Comparison of ENCODE assay signal across 8 cellular contexts in the genomic region with DNA sequence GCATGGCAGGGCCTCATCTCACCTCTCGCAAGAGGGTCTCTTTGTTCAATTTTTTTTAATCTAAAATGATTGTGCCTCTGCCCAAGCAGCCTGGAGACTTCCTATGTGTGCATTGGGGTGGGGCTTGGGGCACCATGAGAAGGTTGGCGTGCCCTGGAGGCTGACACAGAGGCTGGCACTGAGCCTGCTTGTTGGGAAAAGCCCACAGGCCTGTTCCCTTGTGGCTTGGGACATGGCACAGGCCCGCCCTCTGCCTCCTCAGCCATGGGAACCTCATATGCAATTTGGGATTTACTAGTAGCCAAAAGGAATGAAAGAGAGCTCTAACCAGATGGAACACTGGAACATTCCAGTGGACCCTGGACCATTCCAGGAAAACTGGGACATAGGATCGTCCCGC. TPM values are rescaled to one million over a fixed set of nuclear protein-coding genes. Genes with fewer than 3 reads are reported as not detected.
A peak's percentile ranks its signal among the peaks of the same experiment; 100 is the strongest.
DNase-seq lines count a peak whose midpoint lies in the region; ATAC-seq, FAIRE-seq and TF ChIP-seq lines count a peak whose summit lies in the region.

No MANE protein-coding gene starts in this region.

- peak overlapping the region in 3 of 4 donors; percentile 82 to 88 (median 84) for H3K4me3 Mint-ChIP-seq in CD4-positive, CD25-positive, alpha-beta regulatory T cell

- FAIRE-seq in pancreas (lab: Jason Lieb, UNC), result no peak

- DNase-seq in CD4-positive, CD25-positive, alpha-beta regulatory T cell, result no peak
- no peak for DNase-seq in Peyer's patch
- DNase-seq in fibroblast of gingiva (ENCODE audit: low read depth), result peak; percentile 88
- DNase-seq in pancreas, result peak in 2 of 6 donors; percentile 57 to 59
- no peak for DNase-seq in DMS79 treated with DMSO at 0.1 percent for 48 hours (lab: John Stamatoyannopoulos, UW)
- DNase-seq in germinal center (ENCODE audit: low spot score), result no peak
- no peak for DNase-seq in stimulated activated naive CD4-positive, alpha-beta T cell (lab: John Stamatoyannopoulos, UW)

- H3K27me3 Mint-ChIP-seq in CD4-positive, CD25-positive, alpha-beta regulatory T cell, result peaks cover 9% of the 10 kb centered on the region

- ATAC-seq in CD4-positive, CD25-positive, alpha-beta regulatory T cell (ENCODE audit: low read depth in 2 of 2), result no peak
- ATAC-seq in pancreas (peak in 3 of 4 donors; percentile 12 to 30 (median 16)), HG02884 (IDR thresholded peaks at IDR 0.05; ENCODE audit: unreplicated experiment) (no peak)

- peaks cover 0 to 20% (median 5%) of the 10 kb centered on the region in 4 donors for H3K4me1 Mint-ChIP-seq in CD4-positive, CD25-positive, alpha-beta regulatory T cell

- H3K4me1 ChIP-seq in CD4-positive, CD25-positive, alpha-beta regulatory T cell (ENCODE audit: control insufficient read depth, insufficient read depth, low read length, poor library complexity, severe bottlenecking), result peaks cover 9% of the 10 kb centered on the region
- H3K4me1 ChIP-seq in Peyer's patch (peaks cover 5 to 66% (median 8%) of the 10 kb centered on the region in 4 donors), pancreas (peaks cover 0 to 12% (median 0%) of the 10 kb centered on the region in 3 donors)

- H3K36me3 ChIP-seq in CD4-positive, CD25-positive, alpha-beta regulatory T cell (ENCODE audit: control insufficient read depth, insufficient read depth, low read length), result no peaks in the 10 kb centered on the region
- peaks cover 0 to 16% (median 0%) of the 10 kb centered on the region in 3 donors for H3K36me3 ChIP-seq in Peyer's patch
- H3K36me3 ChIP-seq in pancreas, result no peaks in the 10 kb centered on the region

- H3K4me3 ChIP-seq in CD4-positive, CD25-positive, alpha-beta regulatory T cell (ENCODE audit: low read depth, low read length), result no peak overlapping the region
- peak overlapping the region in 1 of 4 donors; percentile 50 for H3K4me3 ChIP-seq in Peyer's patch
- H3K4me3 ChIP-seq in pancreas, result no peak overlapping the region

- 69 to 80% methylated on average over 5 of the region's 5 CpGs for WGBS in pancreas, 2 donors

- no peak for TF ChIP-seq CTCF in Peyer's patch (IDR thresholded peaks at IDR 0.05)
- TF ChIP-seq CTCF in pancreas (IDR thresholded peaks at IDR 0.05), result no peak

- H3K27me3 ChIP-seq in CD4-positive, CD25-positive, alpha-beta regulatory T cell (ENCODE audit: control insufficient read depth, insufficient read depth, low read length), result no peaks in the 10 kb centered on the region
- H3K27me3 ChIP-seq in Peyer's patch (no peaks in the 10 kb centered on the region), pancreas (no peaks in the 10 kb centered on the region)

- H3K27ac ChIP-seq in CD4-positive, CD25-positive, alpha-beta regulatory T cell (ENCODE audit: insufficient read depth, low read length, poor library complexity, severe bottlenecking), result no peak overlapping the region
- H3K27ac ChIP-seq in Peyer's patch, result peak overlapping the region in 3 of 4 donors; percentile 61 to 97 (median 79)
- H3K27ac ChIP-seq in pancreas, result no peak overlapping the region

- no peaks in the 10 kb centered on the region for H3K9me3 ChIP-seq in CD4-positive, CD25-positive, alpha-beta regulatory T cell (ENCODE audit: control insufficient read depth in 2 of 2, low read length in 2 of 2)
- no peaks in the 10 kb centered on the region for H3K9me3 ChIP-seq in Peyer's patch
- no peaks in the 10 kb centered on the region for H3K9me3 ChIP-seq in pancreas

- TF ChIP-seq POLR2A in Peyer's patch (IDR thresholded peaks at IDR 0.05), result no peak

- no peaks in the 10 kb centered on the region for H3K9me3 Mint-ChIP-seq in CD4-positive, CD25-positive, alpha-beta regulatory T cell

- peaks cover 3% of the 10 kb centered on the region for H3K36me3 Mint-ChIP-seq in CD4-positive, CD25-positive, alpha-beta regulatory T cell

- H3K27ac Mint-ChIP-seq in CD4-positive, CD25-positive, alpha-beta regulatory T cell, result peak overlapping the region in 1 of 3 donors; percentile 78

- intact Hi-C loops in pancreas (cut with DNase I), result no loop called here

RNA-seq across cellular contexts. Expression of a gene that starts 8.0 kb away (rescaled TPM):
- total RNA-seq in CD4-positive, CD25-positive, alpha-beta regulatory T cell, result not detected
- polyA plus RNA-seq in CD4-positive, CD25-positive, alpha-beta regulatory T cell, result not detected
- total RNA-seq in Peyer's patch, result 1,000 to 10,000 TPM in 3 of 4 donors, 10 to 100 TPM in 1; 33.0 to 1,418 (median 1,063) TPM
- 10 to 100 TPM; 12.2 to 33.4 (median 16.7) TPM for total RNA-seq in pancreas
- polyA plus RNA-seq in pancreas, result 10 to 100 TPM; 33.9 to 59.1 TPM

RNA-seq across cellular contexts. Expression of a gene that starts 11.3 kb away (rescaled TPM):
- 0.64 TPM for total RNA-seq in CD4-positive, CD25-positive, alpha-beta regulatory T cell
- not detected for polyA plus RNA-seq in CD4-positive, CD25-positive, alpha-beta regulatory T cell
- 10 to 100 TPM in 2 of 4 donors, 1 to 10 TPM in 2; 6.1 to 37.3 (median 14.4) TPM for total RNA-seq in Peyer's patch
- 1 to 10 TPM in 5 of 6 donors, under 1 TPM in 1; 0.38 to 2.5 (median 1.7) TPM for total RNA-seq in pancreas
- polyA plus RNA-seq in pancreas, result 10 to 100 TPM in 1 of 2 donors, 1 to 10 TPM in 1; 8.0 to 17.9 TPM

RNA-seq across cellular contexts. Expression of a gene that starts 15.1 kb away (rescaled TPM):
- 1.6 TPM for total RNA-seq in CD4-positive, CD25-positive, alpha-beta regulatory T cell
- 1 to 10 TPM; 2.1 to 3.7 (median 2.7) TPM for polyA plus RNA-seq in CD4-positive, CD25-positive, alpha-beta regulatory T cell
- total RNA-seq in Peyer's patch, result 10 to 100 TPM in 2 of 4 donors, not detected in 2; 12.3 to 12.7 TPM
- total RNA-seq in pancreas, result 1 to 10 TPM; 2.8 to 6.8 (median 4.6) TPM
- polyA plus RNA-seq in pancreas, result 10 to 100 TPM in 1 of 2 donors, 1 to 10 TPM in 1; 9.3 to 16.1 TPM

RNA-seq across cellular contexts. Expression of a gene that starts 19.5 kb away (rescaled TPM):
- 9.3 TPM for total RNA-seq in CD4-positive, CD25-positive, alpha-beta regulatory T cell
- 1 to 10 TPM; 3.2 to 6.8 (median 4.7) TPM for polyA plus RNA-seq in CD4-positive, CD25-positive, alpha-beta regulatory T cell
- total RNA-seq in Peyer's patch (not detected), pancreas (under 1 TPM in 1 of 6 donors, not detected in 5; 0.23 TPM)
- polyA plus RNA-seq in pancreas, result under 1 TPM in 1 of 2 donors, not detected in 1; 0.61 TPM

RNA-seq across cellular contexts. Expression of a gene that starts 31.0 kb away (rescaled TPM):
- 503 TPM for total RNA-seq in CD4-positive, CD25-positive, alpha-beta regulatory T cell
- polyA plus RNA-seq in CD4-positive, CD25-positive, alpha-beta regulatory T cell, result 100 to 1,000 TPM; 465 to 575 (median 487) TPM
- total RNA-seq in Peyer's patch (10 to 100 TPM in 3 of 4 donors, 1 to 10 TPM in 1; 6.0 to 67.7 (median 22.2) TPM), pancreas (10 to 100 TPM in 3 of 6 donors, 1 to 10 TPM in 3; 2.6 to 34.1 (median 9.2) TPM)
- polyA plus RNA-seq in pancreas, result 100 to 1,000 TPM in 1 of 2 donors, 10 to 100 TPM in 1; 31.9 to 101 TPM

Comparison
In these comparisons a context has a peak if more than half of its experiments do, and no peak if none do; other contexts are left out.
1. ATAC-seq: peak in pancreas (3 of 4); none in CD4-positive, CD25-positive, alpha-beta regulatory T cell (0 of 2) and HG02884 (single experiment).
2. H3K27ac ChIP-seq: peak in Peyer's patch (3 of 4); none in CD4-positive, CD25-positive, alpha-beta regulatory T cell (single experiment) and pancreas (0 of 4).
3. RNA of a gene that starts 8.0 kb away (total RNA-seq): 33.0 to 1,418 TPM in Peyer's patch and 12.2 to 33.4 TPM in pancreas; not detected in CD4-positive, CD25-positive, alpha-beta regulatory T cell (single experiment); every median in the first group is over 10 times any median in the second.